Comparison of ENCODE assay signal across 9 cellular contexts in the genomic region with DNA sequence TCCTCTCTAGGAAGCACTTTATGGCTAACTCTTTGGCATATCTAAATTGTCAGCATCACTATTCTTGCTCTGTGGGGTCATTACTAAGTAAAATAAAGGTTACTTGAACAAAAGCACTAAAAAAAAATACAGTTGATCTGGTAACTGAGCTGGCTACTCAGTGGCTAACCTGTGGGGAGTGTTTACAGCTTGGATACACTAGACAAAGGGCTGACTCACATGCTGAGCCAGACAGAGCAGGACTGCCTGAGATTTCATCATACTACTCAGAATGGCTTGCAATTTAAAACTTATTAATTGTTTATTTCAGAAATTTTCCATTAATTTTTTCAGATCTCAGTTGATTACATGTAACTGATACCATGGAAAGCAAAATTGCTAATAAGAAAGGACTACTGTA.
DNase-seq lines count a peak whose midpoint lies in the region; TF ChIP-seq lines count a peak whose summit lies in the region.
"Had no signal": no experiment of that assay in that cellular context is flagged by ENCODE, and none has a peak within 500 bp of the region (broad histone marks: within the 10 kb centered on the region; RNA-seq: fewer than 3 reads in every experiment).

No MANE protein-coding gene starts in this region.

- H3K4ac ChIP-seq in H9 (ENCODE audit: low read depth, low read length), result no peak overlapping the region

- H3K4me3 Mint-ChIP-seq in H9 (no peak overlapping the region), osteocyte (ENCODE audit: unreplicated experiment) (no peak overlapping the region)
- no peak overlapping the region for H3K4me3 Mint-ChIP-seq in activated T-helper 2 cell treated with anti-CD3 and anti-CD28 coated beads, Interferon-gamma antibody, Interleukin-2, Interleukin-4, amounts not matched to agents 10 μg/mL and 5 μg/mL and 100 μg/mL, durations not matched to agents 14 hours and 24 hours and 36 hours (ENCODE audit: low read depth)

- no peak overlapping the region for H3K14ac ChIP-seq in H9 (ENCODE audit: insufficient read depth, low read length)

- no peak overlapping the region for H3K23ac ChIP-seq in H9 (ENCODE audit: insufficient read length, low read depth, low read length)

- H3K9me3 Mint-ChIP-seq in H9 (0 out of 5 replicates have a peak, but pooled peaks cover 0 to 5% of the 10 kb centered on the region in 2 experiments), osteocyte (ENCODE audit: unreplicated experiment) (no peaks in the 10 kb centered on the region)
- H3K9me3 Mint-ChIP-seq in activated T-helper 2 cell treated with anti-CD3 and anti-CD28 coated beads, Interferon-gamma antibody, Interleukin-2, Interleukin-4, amounts not matched to agents 10 μg/mL and 5 μg/mL and 100 μg/mL, durations not matched to agents 14 hours and 24 hours and 36 hours, result no peaks in the 10 kb centered on the region

- peak overlapping the region; percentile 84 to 98 (median 87) for H3K27ac Mint-ChIP-seq in H9
- H3K27ac Mint-ChIP-seq in osteocyte (ENCODE audit: unreplicated experiment), result peak overlapping the region; percentile 65
- no peak overlapping the region for H3K27ac Mint-ChIP-seq in activated T-helper 2 cell treated with anti-CD3 and anti-CD28 coated beads, Interferon-gamma antibody, Interleukin-2, Interleukin-4, amounts not matched to agents 10 μg/mL and 5 μg/mL and 100 μg/mL, durations not matched to agents 14 hours and 24 hours and 36 hours

- no peak overlapping the region for H2BK5ac ChIP-seq in H9 (ENCODE audit: insufficient read length, low read length)

- H3K18ac ChIP-seq in H9 (ENCODE audit: insufficient read length, low read depth, low read length), result no peak overlapping the region

- H3T11ph ChIP-seq in H9 (ENCODE audit: low read length), result no peak overlapping the region

- no peak overlapping the region for H2AK5ac ChIP-seq in H9 (ENCODE audit: insufficient read length, low read length)

- H3K79me1 ChIP-seq in H9 (ENCODE audit: insufficient read depth, low read depth, low read length, poor library complexity, severe bottlenecking), result no peaks in the 10 kb centered on the region

- H3K27me3 ChIP-seq in H9 (ENCODE audit: insufficient read depth, low read length), result no peaks in the 10 kb centered on the region

- no peak overlapping the region for H3K56ac ChIP-seq in H9 (ENCODE audit: insufficient read length, low read depth, low read length)

- H3K36me3 Mint-ChIP-seq in H9 (ENCODE audit: insufficient read depth in 1 of 3, low read depth in 3 of 3), result peaks cover 0 to 7% (median 0%) of the 10 kb centered on the region in 3 experiments; a peak in 4 of 7 replicates
- H3K36me3 Mint-ChIP-seq in osteocyte (ENCODE audit: unreplicated experiment), result no peaks in the 10 kb centered on the region
- H3K36me3 Mint-ChIP-seq in activated T-helper 2 cell treated with anti-CD3 and anti-CD28 coated beads, Interferon-gamma antibody, Interleukin-2, Interleukin-4, amounts not matched to agents 10 μg/mL and 5 μg/mL and 100 μg/mL, durations not matched to agents 14 hours and 24 hours and 36 hours (ENCODE audit: low read depth), result no peaks in the 10 kb centered on the region

- H4K5ac ChIP-seq in H9 (ENCODE audit: insufficient read length, low read depth, low read length), result no peak overlapping the region

- H4K91ac ChIP-seq in H9 (ENCODE audit: insufficient read length, low read depth, low read length), result no peak overlapping the region

- no peak overlapping the region for H2BK120ac ChIP-seq in H9 (ENCODE audit: low read depth, low read length, poor library complexity, severe bottlenecking)

- intact Hi-C loops in activated T-helper 2 cell treated with anti-CD3 and anti-CD28 coated beads, Interferon-gamma antibody, Interleukin-2, Interleukin-4, amounts not matched to agents 10 μg/mL and 5 μg/mL and 100 μg/mL, durations not matched to agents 14 hours and 24 hours and 36 hours (cut with micrococcal nuclease), result no loop called here

- H2BK15ac ChIP-seq in H9 (ENCODE audit: low read depth, low read length), result no peak overlapping the region

- H3K4me1 ChIP-seq in H9 (ENCODE audit: insufficient read depth, low read length), result no peaks in the 10 kb centered on the region

- no peak overlapping the region for H3K4me3 ChIP-seq in epithelial cell of proximal tubule (ENCODE audit: low read depth, low read length)

- no peaks in the 10 kb centered on the region for H3K9me3 ChIP-seq in H9 (ENCODE audit: control insufficient read depth, low read depth, low read length)

- TF ChIP-seq CTCF in H9 (conservative IDR thresholded peaks at IDR 0.05) (no peak), epithelial cell of proximal tubule (conservative IDR thresholded peaks at IDR 0.05; ENCODE audit: low read depth, low read length) (no peak), osteocyte (IDR thresholded peaks at IDR 0.05) (no peak), GM10266 (IDR thresholded peaks at IDR 0.05; ENCODE audit: control insufficient read depth, insufficient read depth, low read depth, missing control alignments) (no peak)

- H3K79me2 ChIP-seq in H9 (ENCODE audit: insufficient read depth, low read length), result no peaks in the 10 kb centered on the region

- H3K27ac ChIP-seq in H9 (ENCODE audit: insufficient read length, low read depth, low read length), result no peak overlapping the region

- no peak overlapping the region for H4K8ac ChIP-seq in H9 (replicated peaks; ENCODE audit: insufficient read length, low read depth, low read length)

- H3K9ac ChIP-seq in H9 (ENCODE audit: extremely low read depth, insufficient read length, low read length), result no peak overlapping the region

- H4K20me1 ChIP-seq in H9 (ENCODE audit: control insufficient read depth, insufficient read depth, insufficient read length), result no peaks in the 10 kb centered on the region

- DNase-seq in H9, result no peak
- DNase-seq in NCI-H82 treated with DMSO at 0.1 percent for 48 hours (lab: John Stamatoyannopoulos, UW; ENCODE audit: unreplicated experiment), result peak; percentile 13
- DNase-seq in epithelial cell of proximal tubule (ENCODE audit: low read depth), result peak; percentile 49
- DNase-seq in osteocyte (ENCODE audit: extremely low spot score, unreplicated experiment), result no peak
- DNase-seq in C1 segment of cervical spinal cord (lab: John Stamatoyannopoulos, UW), result no peak
- no peak for DNase-seq in activated T-helper 2 cell treated with anti-CD3 and anti-CD28 coated beads, Interferon-gamma antibody, Interleukin-2, Interleukin-4, amounts not matched to agents 10 μg/mL and 5 μg/mL and 100 μg/mL, durations not matched to agents 14 hours and 24 hours and 36 hours (ENCODE audit: low spot score)
- DNase-seq in GM10266 (ENCODE audit: extremely low spot score), result no peak
- DNase-seq: activated CD4-positive, alpha-beta T cell treated with anti-CD3 and anti-CD28 coated beads for 1 hour; NK-92 treated with Interleukin-12 subunit alpha and Interleukin-12 subunit beta, amount 100 ng/mL, for 24 hours had no signal

- no peak overlapping the region for H3K4me2 ChIP-seq in H9 (ENCODE audit: insufficient read depth, insufficient read length, low read length)

- no peak overlapping the region for H2BK12ac ChIP-seq in H9 (ENCODE audit: insufficient read length, low read depth, low read length)

- H3K4me1 Mint-ChIP-seq in H9, result peaks cover 23 to 31% of the 10 kb centered on the region in 2 experiments
- H3K4me1 Mint-ChIP-seq in osteocyte (ENCODE audit: unreplicated experiment), result peaks cover 13% of the 10 kb centered on the region
- H3K4me1 Mint-ChIP-seq in activated T-helper 2 cell treated with anti-CD3 and anti-CD28 coated beads, Interferon-gamma antibody, Interleukin-2, Interleukin-4, amounts not matched to agents 10 μg/mL and 5 μg/mL and 100 μg/mL, durations not matched to agents 14 hours and 24 hours and 36 hours (ENCODE audit: low read depth), result no peaks in the 10 kb centered on the region

- no peak overlapping the region for H2AFZ ChIP-seq in H9 (ENCODE audit: low read length)

- no peak overlapping the region for H2BK20ac ChIP-seq in H9 (ENCODE audit: low read depth, low read length, poor library complexity, severe bottlenecking)

- H3K27me3 Mint-ChIP-seq in H9 (ENCODE audit: low read depth) (no peaks in the 10 kb centered on the region), osteocyte (ENCODE audit: unreplicated experiment) (no peaks in the 10 kb centered on the region)
- no peaks in the 10 kb centered on the region for H3K27me3 Mint-ChIP-seq in activated T-helper 2 cell treated with anti-CD3 and anti-CD28 coated beads, Interferon-gamma antibody, Interleukin-2, Interleukin-4, amounts not matched to agents 10 μg/mL and 5 μg/mL and 100 μg/mL, durations not matched to agents 14 hours and 24 hours and 36 hours (ENCODE audit: low read depth)

- no peaks in the 10 kb centered on the region for H3K23me2 ChIP-seq in H9 (ENCODE audit: insufficient read length, low read depth, low read length, poor library complexity, severe bottlenecking)

Comparison
In these comparisons a context has a peak if more than half of its experiments do, and no peak if none do; other contexts are left out.
1. DNase-seq: peak in NCI-H82 treated with DMSO at 0.1 percent for 48 hours (single experiment) and epithelial cell of proximal tubule (single experiment); none in H9 (single experiment), osteocyte (single experiment), C1 segment of cervical spinal cord (0 of 14), activated T-helper 2 cell treated with anti-CD3 and anti-CD28 coated beads, Interferon-gamma antibody, Interleukin-2, Interleukin-4, amounts not matched to agents 10 μg/mL and 5 μg/mL and 100 μg/mL, durations not matched to agents 14 hours and 24 hours and 36 hours (single experiment) and GM10266 (single experiment).